Comparison of ENCODE assay signal across 12 cellular contexts in genomic region chr17:10046259-10046658, GRCh38.
"Had no signal": no experiment of that assay in that cellular context is flagged by ENCODE, and none has a peak within 500 bp of the region (broad histone marks: within the 10 kb centered on the region; RNA-seq: fewer than 3 reads in every experiment).

No MANE protein-coding gene starts in this region.

- H3K27me3 Mint-ChIP-seq: activated CD4-positive, alpha-beta memory T cell treated with anti-CD3 and anti-CD28 coated beads for 36 hours had no signal

- H3K9me3 Mint-ChIP-seq: activated CD4-positive, alpha-beta memory T cell treated with anti-CD3 and anti-CD28 coated beads for 36 hours; activated naive CD4-positive, alpha-beta T cell treated with anti-CD3 and anti-CD28 coated beads, Interleukin-2, amount 50 U/mL, for 72 hours; activated T-cell treated with anti-CD3 and anti-CD28 coated beads, Interleukin-2, amount 50 U/mL, for 4 hours; neural progenitor cell had no signal

- DNase-seq: activated CD4-positive, alpha-beta memory T cell treated with anti-CD3 and anti-CD28 coated beads for 36 hours; activated CD4-positive, alpha-beta T cell treated with anti-CD3 and anti-CD28 coated beads for 1 hour; activated effector memory CD4-positive, alpha-beta T cell treated with anti-CD3 and anti-CD28 coated beads, Interleukin-2, amount 50 U/mL, for 16 hours; activated T-cell treated with anti-CD3 and anti-CD28 coated beads, Interleukin-2, amount 50 U/mL, for 4 hours; foreskin keratinocyte; head of caudate nucleus; left ventricle myocardium superior; retina; small intestine; upper lobe of left lung had no signal

- ATAC-seq: activated naive CD4-positive, alpha-beta T cell treated with anti-CD3 and anti-CD28 coated beads, Interleukin-2, amount 50 U/mL, for 72 hours; activated T-cell treated with anti-CD3 and anti-CD28 coated beads, Interleukin-2, amount 50 U/mL, for 4 hours; foreskin keratinocyte; left ventricle myocardium superior had no signal

- H3K36me3 Mint-ChIP-seq: activated CD4-positive, alpha-beta memory T cell treated with anti-CD3 and anti-CD28 coated beads for 36 hours; activated naive CD4-positive, alpha-beta T cell treated with anti-CD3 and anti-CD28 coated beads, Interleukin-2, amount 50 U/mL, for 72 hours; neural progenitor cell had no signal

- H3K27ac Mint-ChIP-seq: activated CD4-positive, alpha-beta memory T cell treated with anti-CD3 and anti-CD28 coated beads for 36 hours; neural progenitor cell had no signal

- H3K4me3 Mint-ChIP-seq: activated CD4-positive, alpha-beta memory T cell treated with anti-CD3 and anti-CD28 coated beads for 36 hours; neural progenitor cell had no signal
